14 cellular contexts compared by ENCODE assay signal in the genomic region with DNA sequence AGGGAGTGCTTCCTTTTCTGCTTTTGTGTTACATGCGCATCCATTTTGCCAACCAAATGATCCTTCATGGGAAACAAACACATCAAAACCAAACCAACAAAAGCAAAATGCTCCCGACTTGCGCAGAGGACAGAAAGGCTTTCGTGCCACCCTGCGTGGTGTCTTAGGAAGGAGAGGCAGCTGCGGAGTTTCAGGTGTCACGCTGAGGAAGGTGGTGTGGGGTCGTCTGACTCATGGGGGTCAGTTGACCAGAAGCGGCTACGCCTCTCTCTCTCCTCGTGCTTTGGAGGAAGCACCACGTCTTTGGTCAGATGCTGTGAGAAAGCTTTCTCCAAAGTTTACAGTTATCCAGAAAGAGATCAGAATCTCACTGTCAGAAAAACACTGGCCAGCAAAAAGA. TPM values are rescaled to one million over a fixed set of nuclear protein-coding genes. Genes with fewer than 3 reads are reported as not detected.
DNase-seq lines count a peak whose midpoint lies in the region; ATAC-seq and TF ChIP-seq lines count a peak whose summit lies in the region.
"Had no signal": no experiment of that assay in that cellular context is flagged by ENCODE, and none has a peak within 500 bp of the region (broad histone marks: within the 10 kb centered on the region; RNA-seq: fewer than 3 reads in every experiment).

No MANE protein-coding gene starts in this region.

- H3K9me3 Mint-ChIP-seq in activated naive CD4-positive, alpha-beta T cell treated with anti-CD3 and anti-CD28 coated beads, Interleukin-2, amount 50 U/mL, for 72 hours, result no peaks in the 10 kb centered on the region
- H3K9me3 Mint-ChIP-seq: T-cell had no signal

- ATAC-seq in activated naive CD4-positive, alpha-beta T cell treated with anti-CD3 and anti-CD28 coated beads, Interleukin-2, amount 50 U/mL, for 72 hours, result no peak
- ATAC-seq: T-cell had no signal

- no peaks in the 10 kb centered on the region for H3K36me3 Mint-ChIP-seq in activated naive CD4-positive, alpha-beta T cell treated with anti-CD3 and anti-CD28 coated beads, Interleukin-2, amount 50 U/mL, for 72 hours
- H3K36me3 Mint-ChIP-seq: T-cell had no signal

- intact Hi-C loops in stomach (cut with DNase I; ENCODE audit: low total_unique reads), result loop anchor here (10.0 kb wide), 1 partner anchor 180 kb away; no protein-coding TSS in a partner anchor

- TF ChIP-seq POLR2A in stomach (IDR thresholded peaks at IDR 0.05), result no peak

- no peaks in the 10 kb centered on the region for H3K9me3 ChIP-seq in HUES48 (ENCODE audit: control insufficient read depth, insufficient read depth, low read length)
- no peaks in the 10 kb centered on the region for H3K9me3 ChIP-seq in stomach
- H3K9me3 ChIP-seq: Caco-2, MG63 had no signal

- peaks cover 50% of the 10 kb centered on the region for H3K4me1 ChIP-seq in HUES48 (ENCODE audit: control insufficient read depth, insufficient read depth, low read length)
- peaks cover 10 to 71% (median 18%) of the 10 kb centered on the region in 4 donors for H3K4me1 ChIP-seq in stomach

- H3K27me3 ChIP-seq in HUES48 (ENCODE audit: control insufficient read depth, insufficient read depth, low read length) (no peaks in the 10 kb centered on the region; the same call in none of the 2 replicates), stomach (peaks cover 0 to 7% (median 0%) of the 10 kb centered on the region in 3 donors)
- H3K27me3 ChIP-seq: MG63 had no signal

- no peak overlapping the region for H3K27ac Mint-ChIP-seq in activated naive CD4-positive, alpha-beta T cell treated with anti-CD3 and anti-CD28 coated beads, Interleukin-2, amount 50 U/mL, for 72 hours
- H3K27ac Mint-ChIP-seq: T-cell had no signal

- no peak overlapping the region for H3K9ac ChIP-seq in HUES48 (ENCODE audit: low read depth, low read length)

- TF ChIP-seq CTCF in stomach (IDR thresholded peaks at IDR 0.05), result no peak

- H3K36me3 ChIP-seq in HUES48 (ENCODE audit: control insufficient read depth, insufficient read depth, low read length) (no peaks in the 10 kb centered on the region), stomach (no peaks in the 10 kb centered on the region)

- WGBS in stomach, 5 donors, result 50 to 62% (median 56%) methylated on average over 12 of the region's 12 CpGs

- peak; percentile 52 for DNase-seq in astrocyte of the hippocampus (ENCODE audit: low read depth, low spot score)
- peak; percentile 73 for DNase-seq in islet precursor cell
- DNase-seq in stomach, result no peak
- no peak for DNase-seq in H4 (ENCODE audit: low spot score)
- no peak for DNase-seq in activated naive CD4-positive, alpha-beta T cell treated with anti-CD3 and anti-CD28 coated beads, Interleukin-2, amount 50 U/mL, for 72 hours (ENCODE audit: low spot score in 2 of 2)
- DNase-seq in NCI-H2081 treated with DMSO at 0.1 percent for 48 hours (lab: John Stamatoyannopoulos, UW), result no peak
- DNase-seq: activated CD4-positive, alpha-beta T cell treated with anti-CD3 and anti-CD28 coated beads, Interleukin-2, amount 50 U/mL, for 1 hour; activated naive CD4-positive, alpha-beta T cell treated with anti-CD3 and anti-CD28 coated beads, Interleukin-2, amount 50 U/mL, for 16 hours; Caco-2; effector CD8-positive, alpha-beta T cell; MG63; NCI-H524; T-cell had no signal

- no peak for TF ChIP-seq EP300 in stomach (IDR thresholded peaks at IDR 0.05)

- H3K4me3 ChIP-seq in HUES48 (ENCODE audit: low read depth, low read length), result no peak overlapping the region
- no peak overlapping the region for H3K4me3 ChIP-seq in stomach
- H3K4me3 ChIP-seq: MG63 had no signal

- H3K27ac ChIP-seq in HUES48 (ENCODE audit: low read depth, low read length) (peak overlapping the region; percentile 77), stomach (peak overlapping the region in 4 of 5 donors; percentile 37 to 55 (median 41))

RNA-seq across cellular contexts. Expression of gene EMP1, which starts 7.9 kb away (rescaled TPM):
- total RNA-seq in stomach, result 100 to 1,000 TPM in 1 of 5 donors, 10 to 100 TPM in 3, 1 to 10 TPM in 1; 7.6 to 115 (median 23.9) TPM
- polyA plus RNA-seq in stomach, result 100 to 1,000 TPM in 1 of 3 donors, 10 to 100 TPM in 1, 1 to 10 TPM in 1; 6.2 to 209 (median 12.5) TPM
- 44.5 and 97.8 TPM in 2 replicates for total RNA-seq in H4 (2014; rRNA removed; shearing (Covaris generic))
- 1 to 10 TPM; 1.4 to 9.2 TPM for total RNA-seq in activated naive CD4-positive, alpha-beta T cell treated with anti-CD3 and anti-CD28 coated beads, Interleukin-2, amount 50 U/mL, for 72 hours

Comparison
In these comparisons a context has a peak if more than half of its experiments do, and no peak if none do; other contexts are left out.
1. DNase-seq: peak in astrocyte of the hippocampus (single experiment) and islet precursor cell (single experiment); none in stomach (single experiment), H4 (single experiment), activated naive CD4-positive, alpha-beta T cell treated with anti-CD3 and anti-CD28 coated beads, Interleukin-2, amount 50 U/mL, for 72 hours (0 of 2) and NCI-H2081 treated with DMSO at 0.1 percent for 48 hours (single experiment).